Comparison of ENCODE assay signal across 13 cellular contexts in the genomic region with DNA sequence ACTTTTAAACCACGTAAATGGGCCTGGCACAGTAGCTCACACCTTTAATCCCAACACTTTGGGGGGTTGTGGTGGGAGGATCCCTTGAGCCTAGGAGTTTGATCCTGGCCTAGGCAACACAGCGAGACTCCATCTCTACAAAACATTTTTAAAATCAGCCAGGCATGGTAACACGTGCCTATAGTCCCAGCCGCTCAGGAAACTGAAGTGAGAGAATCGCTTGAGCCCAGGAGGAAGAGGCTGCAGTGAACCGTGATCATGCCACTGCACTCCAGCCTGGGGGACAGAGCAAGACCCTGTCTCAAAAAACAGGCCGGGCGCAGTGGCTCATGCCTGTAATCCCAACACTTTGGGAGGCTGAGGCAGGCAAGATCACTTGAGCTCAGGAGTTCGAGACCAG. TPM values are rescaled to one million over a fixed set of nuclear protein-coding genes. Genes with fewer than 3 reads are reported as not detected.
DNase-seq lines count a peak whose midpoint lies in the region; ATAC-seq, FAIRE-seq and TF ChIP-seq lines count a peak whose summit lies in the region.
"Had no signal": no experiment of that assay in that cellular context is flagged by ENCODE, and none has a peak within 500 bp of the region (broad histone marks: within the 10 kb centered on the region; RNA-seq: fewer than 3 reads in every experiment).

No MANE protein-coding gene starts in this region.

- FAIRE-seq in D721Med (lab: Jason Lieb, UNC), result no peak

- H3K4me3 ChIP-seq in naive thymus-derived CD4-positive, alpha-beta T cell (ENCODE audit: low read length), result no peak overlapping the region
- H3K4me3 ChIP-seq: GM23248, stomach had no signal

- intact Hi-C loops in naive thymus-derived CD4-positive, alpha-beta T cell (cut with micrococcal nuclease), result no loop called here

- H3K36me3 Mint-ChIP-seq in naive thymus-derived CD4-positive, alpha-beta T cell, result peaks cover 4 to 16% (median 14%) of the 10 kb centered on the region in 5 donors

- no peak overlapping the region for H3K27ac ChIP-seq in naive thymus-derived CD4-positive, alpha-beta T cell (ENCODE audit: low read depth, low read length)
- H3K27ac ChIP-seq: GM23248, stomach had no signal

- peaks cover 0 to 8% (median 3%) of the 10 kb centered on the region in 11 donors for H3K9me3 Mint-ChIP-seq in naive thymus-derived CD4-positive, alpha-beta T cell

- peak; percentile 84 for ATAC-seq in GM18858 (IDR thresholded peaks at IDR 0.05; ENCODE audit: unreplicated experiment)
- peak; percentile 74 for ATAC-seq in GM21529 (IDR thresholded peaks at IDR 0.05; ENCODE audit: unreplicated experiment)
- peak; percentile 84 for ATAC-seq in HG03159 (IDR thresholded peaks at IDR 0.05; ENCODE audit: unreplicated experiment)
- ATAC-seq in naive thymus-derived CD4-positive, alpha-beta T cell, result peak; percentile 32

- H3K4me1 Mint-ChIP-seq in naive thymus-derived CD4-positive, alpha-beta T cell, result peaks cover 38 to 88% (median 77%) of the 10 kb centered on the region in 7 donors

- CTCF ChIA-PET in naive thymus-derived CD4-positive, alpha-beta T cell (lab: Charles Lee), result no interaction called here

- H3K27me3 Mint-ChIP-seq in naive thymus-derived CD4-positive, alpha-beta T cell, result no peaks in the 10 kb centered on the region

- DNase-seq in naive thymus-derived CD4-positive, alpha-beta T cell, result no peak
- no peak for DNase-seq in hepatic stellate cell (ENCODE audit: low spot score)
- no peak for DNase-seq in D721Med (ENCODE audit: insufficient read length, low spot score)
- DNase-seq in epidermal melanocyte (ENCODE audit: insufficient read length, low spot score), result no peak
- no peak for DNase-seq in activated T-cell treated with anti-CD3 and anti-CD28 coated beads, Interleukin-2, amount 50 U/mL, for 1 hour
- DNase-seq: activated CD8-positive, alpha-beta memory T cell treated with anti-CD3 and anti-CD28 coated beads, Interleukin-2, amount 50 U/mL, for 48 hours; NCI-H774; stomach; T-helper 1 cell had no signal

- H3K27ac Mint-ChIP-seq in naive thymus-derived CD4-positive, alpha-beta T cell, result peak overlapping the region in 3 of 9 donors; percentile 6 to 19 (median 14)

- H3K4me1 ChIP-seq in naive thymus-derived CD4-positive, alpha-beta T cell (ENCODE audit: control insufficient read depth in 2 of 2, insufficient read depth in 2 of 2, low read length in 2 of 2), result peaks cover 16 to 38% of the 10 kb centered on the region in 2 donors

- no peaks in the 10 kb centered on the region for H3K9me3 ChIP-seq in naive thymus-derived CD4-positive, alpha-beta T cell (ENCODE audit: control insufficient read depth in 2 of 3, low read length in 3 of 3)
- H3K9me3 ChIP-seq: stomach had no signal

- peak overlapping the region in 9 of 10 donors; percentile 17 to 68 (median 54) for H3K4me3 Mint-ChIP-seq in naive thymus-derived CD4-positive, alpha-beta T cell

- no peaks in the 10 kb centered on the region for H3K27me3 ChIP-seq in naive thymus-derived CD4-positive, alpha-beta T cell (ENCODE audit: control insufficient read depth in 2 of 2, insufficient read depth in 2 of 2, low read length in 2 of 2)
- H3K27me3 ChIP-seq: stomach had no signal

- POLR2A ChIA-PET in naive thymus-derived CD4-positive, alpha-beta T cell (lab: Charles Lee), result interaction anchor here (1.0 to 1.9 kb wide), 2 partner anchors 12 to 25 kb away, joined by 4 to 5 read pairs; partner anchors contain the start of gene ROCK1

- TF ChIP-seq CTCF in D721Med (IDR thresholded peaks at IDR 0.05; ENCODE audit: insufficient read depth, missing control alignments), result no peak

- no peaks in the 10 kb centered on the region for H3K36me3 ChIP-seq in naive thymus-derived CD4-positive, alpha-beta T cell (ENCODE audit: control insufficient read depth in 2 of 3, insufficient read depth in 3 of 3, low read length in 3 of 3)
- H3K36me3 ChIP-seq: stomach had no signal

RNA-seq across cellular contexts. Expression of gene ROCK1, which starts 12.2 kb away (rescaled TPM):
- 10 to 100 TPM; 66.2 to 97.5 (median 75.8) TPM for total RNA-seq in naive thymus-derived CD4-positive, alpha-beta T cell
- polyA plus RNA-seq in naive thymus-derived CD4-positive, alpha-beta T cell, result 10 to 100 TPM; 27.6 to 39.2 TPM

Comparison
In these comparisons a context has a peak if more than half of its experiments do, and no peak if none do; other contexts are left out.
1. ATAC-seq: peak in every context shown above with its lines; median percentile 84 in GM18858; 84 in HG03159; 74 in GM21529; 32 in naive thymus-derived CD4-positive, alpha-beta T cell.